ENCODE assay signal across 11 cellular contexts in the genomic region with DNA sequence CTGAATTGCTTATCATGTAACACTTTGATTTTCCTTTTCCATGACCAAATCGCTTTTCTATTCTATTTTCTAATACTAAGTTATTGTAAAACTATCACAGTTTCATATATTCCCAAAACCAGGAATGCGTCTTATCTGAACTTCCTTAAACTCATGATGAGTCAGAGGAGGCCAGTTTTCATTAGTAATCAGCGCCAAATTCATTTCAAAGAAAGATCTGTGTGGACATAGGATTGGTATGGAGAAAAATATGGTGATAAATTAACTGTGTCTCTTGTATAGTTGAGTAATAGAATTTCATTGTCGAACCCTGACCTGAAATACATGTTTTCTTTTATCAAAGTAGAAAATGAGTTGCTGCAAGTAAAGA. TPM values are rescaled to one million over a fixed set of nuclear protein-coding genes. Genes with fewer than 3 reads are reported as not detected.
A peak's percentile ranks its signal among the peaks of the same experiment; 100 is the strongest.
DNase-seq lines count a peak whose midpoint lies in the region; ATAC-seq and TF ChIP-seq lines count a peak whose summit lies in the region.
"Had no signal": no experiment of that assay in that cellular context is flagged by ENCODE, and none has a peak within 500 bp of the region (broad histone marks: within the 10 kb centered on the region; RNA-seq: fewer than 3 reads in every experiment).

No MANE protein-coding gene starts in this region.

- H3K27me3 ChIP-seq in SK-N-SH (ENCODE audit: insufficient read depth) = no peaks in the 10 kb centered on the region

- DNase-seq in EL (peak; percentile 93), SK-N-SH (no peak), fibroblast of peridontal ligament (ENCODE audit: extremely low read depth) (peak; percentile 92), renal cortical epithelial cell (ENCODE audit: low read depth) (peak; percentile 42), HUDEP-2 (lab: John Stamatoyannopoulos, UW; ENCODE audit: unreplicated experiment in 76 of 76) (no peak), NCI-H446 treated with DMSO at 0.1 percent for 48 hours (lab: John Stamatoyannopoulos, UW) (no peak)
- no peak for DNase-seq in activated CD8-positive, alpha-beta memory T cell treated with anti-CD3 and anti-CD28 coated beads, Interleukin-2, amount 50 U/mL, for 48 hours
- DNase-seq in stimulated activated naive CD8-positive, alpha-beta T cell treated with anti-CD3 and anti-CD28 coated beads, Interleukin-15, Interleukin-2, amounts not matched to agents 100 U/mL and 50 U/mL, for 24 hours = no peak
- DNase-seq: NCI-H1092 treated with DMSO at 0.1 percent for 48 hours; SHP77 treated with DMSO at 0.1 percent for 48 hours; stimulated activated CD4-positive, alpha-beta T cell treated with anti-CD3 and anti-CD28 coated beads, Interleukin-2, amount 100 ng/mL, for 24 hours had no signal

- H3K9ac ChIP-seq in SK-N-SH = peak overlapping the region; percentile 47; the same call in 1 of the 2 replicates

- H3K4me1 ChIP-seq in SK-N-SH (ENCODE audit: control insufficient read depth in 1 of 2, insufficient read depth in 2 of 2, low read depth in 1 of 2, low read length in 1 of 2) = peaks cover 25 to 44% of the 10 kb centered on the region in 2 experiments

- peak; percentile 53 to 94 for TF ChIP-seq EP300 in SK-N-SH (IDR thresholded peaks at IDR 0.05; ENCODE audit: borderline replicate concordance in 1 of 2, low read depth in 1 of 2, low read length in 1 of 2)

- no peak for TF ChIP-seq RAD21 in SK-N-SH (IDR thresholded peaks at IDR 0.05; ENCODE audit: low read length)

- peak overlapping the region; percentile 37; the same call in 1 of the 2 replicates for H2AFZ ChIP-seq in SK-N-SH (ENCODE audit: low read depth)

- H3K36me3 ChIP-seq in SK-N-SH (replicated peaks in 1 of 2; ENCODE audit: control insufficient read depth in 1 of 2, insufficient read depth in 2 of 2, low read length in 1 of 2) = peaks cover 4 to 16% of the 10 kb centered on the region in 2 experiments

- H3K4me3 ChIP-seq in SK-N-SH (ENCODE audit: low read depth in 2 of 2, low read length in 1 of 2) = peak overlapping the region in 1 of 2 experiments; percentile 40; a peak in 1 of 4 replicates

- TF ChIP-seq CTCF in SK-N-SH (IDR thresholded peaks at IDR 0.05) = no peak

- no peaks in the 10 kb centered on the region for H4K20me1 ChIP-seq in SK-N-SH (ENCODE audit: insufficient read depth)

- WGBS in SK-N-SH (ENCODE audit: low lambda C conversion rate) = 5% methylated on average over 4 of the region's 4 CpGs

- POLR2A ChIA-PET in SK-N-SH (lab: Yijun Ruan, JAX) = no interaction called here

- H3F3A ChIP-seq in SK-N-SH (replicated peaks; ENCODE audit: insufficient read depth) = peaks cover 72% of the 10 kb centered on the region

- no peaks in the 10 kb centered on the region for H3K9me3 ChIP-seq in SK-N-SH

- H3K4me2 ChIP-seq in SK-N-SH = peak overlapping the region; percentile 79

- peaks cover 67% of the 10 kb centered on the region for H3K79me2 ChIP-seq in SK-N-SH (ENCODE audit: insufficient read depth)

- H3K9me2 ChIP-seq in SK-N-SH = no peaks in the 10 kb centered on the region

- H3K27ac ChIP-seq in SK-N-SH (ENCODE audit: low read depth in 2 of 2, low read length in 1 of 2) = peak overlapping the region; percentile 83 to 95

- no peak for ATAC-seq in stimulated activated naive CD8-positive, alpha-beta T cell treated with anti-CD3 and anti-CD28 coated beads, Interleukin-15, Interleukin-2, amounts not matched to agents 100 U/mL and 50 U/mL, for 24 hours

- CTCF ChIA-PET in SK-N-SH (lab: Yijun Ruan, JAX) = no interaction called here

TF ChIP-seq in SK-N-SH, 30 proteins besides CTCF, POLR2A, EP300 and RAD21 (continues in another document):
- TF ChIP-seq, protein P1, sequence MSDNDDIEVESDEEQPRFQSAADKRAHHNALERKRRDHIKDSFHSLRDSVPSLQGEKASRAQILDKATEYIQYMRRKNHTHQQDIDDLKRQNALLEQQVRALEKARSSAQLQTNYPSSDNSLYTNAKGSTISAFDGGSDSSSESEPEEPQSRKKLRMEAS (IDR thresholded peaks at IDR 0.05; ENCODE audit: low read depth) = no peak
- TF ChIP-seq TAF1 (IDR thresholded peaks at IDR 0.05; ENCODE audit: borderline replicate concordance, low read depth, low read length) (0 out of 2 replicates have a peak, but pooled peaks have one; percentile 28), EZH2phosphoT487 (IDR thresholded peaks at IDR 0.05; ENCODE audit: borderline replicate concordance, low read depth) (no peak), POLR2AphosphoS5 (IDR thresholded peaks at IDR 0.05; ENCODE audit: low read depth, low read length) (peak; percentile 47; the same call in 1 of the 2 replicates), TCF12 (IDR thresholded peaks at IDR 0.05) (peak; percentile 89), MXI1 (IDR thresholded peaks at IDR 0.05; ENCODE audit: low read depth, low read length) (no peak), FOSL2 (IDR thresholded peaks at IDR 0.05; ENCODE audit: borderline replicate concordance, low read depth) (peak; percentile 95), FOXJ3 (CRISPR knock-in tag; IDR thresholded peaks at IDR 0.05) (no peak), GABPA (IDR thresholded peaks at IDR 0.05; ENCODE audit: low read depth) (0 out of 2 replicates have a peak, but pooled peaks have one; percentile 20), SMC3 (IDR thresholded peaks at IDR 0.05; ENCODE audit: low read depth, low read length) (no peak), MEF2A (IDR thresholded peaks at IDR 0.05; ENCODE audit: borderline replicate concordance, low read depth) (0 out of 2 replicates have a peak, but pooled peaks have one; percentile 41), NFIC (IDR thresholded peaks at IDR 0.05; ENCODE audit: borderline replicate concordance) (peak; percentile 88), FOXM1 (IDR thresholded peaks at IDR 0.05; ENCODE audit: low read depth) (peak; percentile 79; the same call in 1 of the 2 replicates), REST (IDR thresholded peaks at IDR 0.05; ENCODE audit: low read depth, low read length) (no peak), TEAD4 (IDR thresholded peaks at IDR 0.05; ENCODE audit: borderline replicate concordance, insufficient read depth) (peak; percentile 87), ZBTB33 (IDR thresholded peaks at IDR 0.05; ENCODE audit: borderline replicate concordance, low read depth) (peak; percentile 41; the same call in 1 of the 2 replicates), JUND (IDR thresholded peaks at IDR 0.05) (peak; percentile 97), RXRA (IDR thresholded peaks at IDR 0.05; ENCODE audit: borderline replicate concordance, low read depth) (peak; percentile 77; the same call in 1 of the 2 replicates)
- TF ChIP-seq, protein P2, sequence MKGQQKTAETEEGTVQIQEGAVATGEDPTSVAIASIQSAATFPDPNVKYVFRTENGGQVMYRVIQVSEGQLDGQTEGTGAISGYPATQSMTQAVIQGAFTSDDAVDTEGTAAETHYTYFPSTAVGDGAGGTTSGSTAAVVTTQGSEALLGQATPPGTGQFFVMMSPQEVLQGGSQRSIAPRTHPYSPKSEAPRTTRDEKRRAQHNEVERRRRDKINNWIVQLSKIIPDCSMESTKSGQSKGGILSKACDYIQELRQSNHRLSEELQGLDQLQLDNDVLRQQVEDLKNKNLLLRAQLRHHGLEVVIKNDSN (IDR thresholded peaks at IDR 0.05; ENCODE audit: borderline replicate concordance, low read depth) = no peak

RNA-seq across cellular contexts. Expression of gene SDCCAG8, which starts 12.4 kb away (rescaled TPM):
- 22.7 and 26.7 TPM in 2 replicates for polyA plus RNA-seq in SK-N-SH (2012; rRNA removed)
- 31.4 and 34.9 TPM in 2 replicates for polyA plus RNA-seq in SK-N-SH (2012; cell fraction: cytosol; rRNA removed)
- 39.2 and 50.7 TPM in 2 replicates for polyA plus RNA-seq in SK-N-SH (2012; cell fraction: nucleus; rRNA removed)
- 31.8 and 51.5 TPM in 2 replicates for total RNA-seq in renal cortical epithelial cell

RNA-seq across cellular contexts. Expression of gene CEP170, which starts 13.2 kb away (rescaled TPM):
- polyA plus RNA-seq in SK-N-SH (2012; rRNA removed) = 67.2 and 76.6 TPM in 2 replicates
- polyA plus RNA-seq in SK-N-SH (2012; cell fraction: cytosol; rRNA removed) = 64.6 and 69.6 TPM in 2 replicates
- polyA plus RNA-seq in SK-N-SH (2012; cell fraction: nucleus; rRNA removed) = 100 and 203 TPM in 2 replicates
- 55.6 and 76.9 TPM in 2 replicates for total RNA-seq in renal cortical epithelial cell

Comparison
In these comparisons a context has a peak if more than half of its experiments do, and no peak if none do; other contexts are left out.
1. DNase-seq: peak in EL (single experiment), fibroblast of peridontal ligament (single experiment) and renal cortical epithelial cell (single experiment); none in SK-N-SH (single experiment), activated CD8-positive, alpha-beta memory T cell treated with anti-CD3 and anti-CD28 coated beads, Interleukin-2, amount 50 U/mL, for 48 hours (single experiment), HUDEP-2 (0 of 76), NCI-H446 treated with DMSO at 0.1 percent for 48 hours (single experiment) and stimulated activated naive CD8-positive, alpha-beta T cell treated with anti-CD3 and anti-CD28 coated beads, Interleukin-15, Interleukin-2, amounts not matched to agents 100 U/mL and 50 U/mL, for 24 hours (single experiment).